18 cellular contexts compared by ENCODE assay signal in genomic region chr1:15029036-15029435, GRCh38.
"Had no signal": no experiment of that assay in that cellular context is flagged by ENCODE, and none has a peak within 500 bp of the region (broad histone marks: within the 10 kb centered on the region; RNA-seq: fewer than 3 reads in every experiment).

No MANE protein-coding gene starts in this region.

- H3K9me3 ChIP-seq: body of pancreas, colonic mucosa, gastroesophageal sphincter, neutrophil, right atrium auricular region, testis had no signal

- H3K27me3 Mint-ChIP-seq: activated naive CD8-positive, alpha-beta T cell treated with anti-CD3 and anti-CD28 coated beads for 36 hours; stimulated activated naive CD8-positive, alpha-beta T cell treated with anti-CD3 and anti-CD28 coated beads, Interleukin-15, amount 100 ng/mL, for 72 hours had no signal

- H3K9me3 Mint-ChIP-seq: activated naive CD8-positive, alpha-beta T cell treated with anti-CD3 and anti-CD28 coated beads for 36 hours; activated T-helper 1 cell treated with anti-CD3 and anti-CD28 coated beads, Interleukin-12 subunit alpha, Interleukin-12 subunit beta, Interleukin-2, Interleukin-4 antibody, amounts not matched to agents 30 ng/mL and 10 ng/mL and 1 ng/mL, durations not matched to agents 14 hours and 24 hours and 36 hours; immature natural killer cell; naive B cell; stimulated activated naive CD8-positive, alpha-beta T cell treated with anti-CD3 and anti-CD28 coated beads, Interleukin-15, amount 100 ng/mL, for 72 hours had no signal

- H3K27me3 ChIP-seq: body of pancreas, colonic mucosa, gastroesophageal sphincter, right atrium auricular region, testis had no signal

- ATAC-seq: body of pancreas; gastroesophageal sphincter; left ventricle myocardium superior; stimulated activated naive CD8-positive, alpha-beta T cell treated with anti-CD3 and anti-CD28 coated beads, Interleukin-15, amount 100 ng/mL, for 72 hours had no signal

- H3K4me3 Mint-ChIP-seq: activated naive CD8-positive, alpha-beta T cell treated with anti-CD3 and anti-CD28 coated beads for 36 hours; activated T-helper 1 cell treated with anti-CD3 and anti-CD28 coated beads, Interleukin-12 subunit alpha, Interleukin-12 subunit beta, Interleukin-2, Interleukin-4 antibody, amounts not matched to agents 30 ng/mL and 10 ng/mL and 1 ng/mL, durations not matched to agents 14 hours and 24 hours and 36 hours; immature natural killer cell; stimulated activated naive CD8-positive, alpha-beta T cell treated with anti-CD3 and anti-CD28 coated beads, Interleukin-15, amount 100 ng/mL, for 72 hours had no signal

- DNase-seq: activated CD4-positive, alpha-beta T cell treated with anti-CD3 and anti-CD28 coated beads, Interleukin-2, amount 50 U/mL, for 4 hours; activated naive CD8-positive, alpha-beta T cell treated with anti-CD3 and anti-CD28 coated beads for 36 hours; activated T-cell treated with anti-CD3 and anti-CD28 coated beads for 4 hours; amniotic stem cell; body of pancreas; central memory CD4-positive, alpha-beta T cell; colonic mucosa; erythroblast; immature natural killer cell; left ventricle myocardium superior; naive B cell; stimulated activated naive CD8-positive, alpha-beta T cell treated with anti-CD3 and anti-CD28 coated beads, Interleukin-15, amount 100 ng/mL, for 72 hours; testis had no signal

- H3K4me1 ChIP-seq: body of pancreas, right atrium auricular region had no signal

- H3K27ac ChIP-seq: body of pancreas, colonic mucosa, gastroesophageal sphincter, neutrophil, right atrium auricular region, testis had no signal

- H3K4me3 ChIP-seq: body of pancreas, colonic mucosa, gastroesophageal sphincter, right atrium auricular region, testis had no signal

- FAIRE-seq: endometrium had no signal

- H3K36me3 Mint-ChIP-seq: activated naive CD8-positive, alpha-beta T cell treated with anti-CD3 and anti-CD28 coated beads for 36 hours; immature natural killer cell; naive B cell had no signal

- H3K27ac Mint-ChIP-seq: activated naive CD8-positive, alpha-beta T cell treated with anti-CD3 and anti-CD28 coated beads for 36 hours; activated T-helper 1 cell treated with anti-CD3 and anti-CD28 coated beads, Interleukin-12 subunit alpha, Interleukin-12 subunit beta, Interleukin-2, Interleukin-4 antibody, amounts not matched to agents 30 ng/mL and 10 ng/mL and 1 ng/mL, durations not matched to agents 14 hours and 24 hours and 36 hours; immature natural killer cell had no signal

- H3K36me3 ChIP-seq: colonic mucosa, gastroesophageal sphincter, neutrophil, right atrium auricular region had no signal
